In genomic region chr18:23172981-23173380, GRCh38 we compare ENCODE assay signal across 3 cellular contexts.
TF ChIP-seq lines count a peak whose summit lies in the region.

No MANE protein-coding gene starts in this region.

TF ChIP-seq in GM12891, 5 proteins besides CTCF, POLR2A, EP300 and RAD21:
- TF ChIP-seq POU2F2 (IDR thresholded peaks at IDR 0.05; ENCODE audit: low read depth, low read length) (no peak), POLR2AphosphoS5 (IDR thresholded peaks at IDR 0.05; ENCODE audit: low read depth, low read length) (0 out of 2 replicates have a peak, but pooled peaks have one; percentile 52)

TF ChIP-seq in IMR-90, 13 proteins besides CTCF, POLR2A, EP300 and RAD21:
- no peak for TF ChIP-seq ELK1 (IDR thresholded peaks at IDR 0.05; ENCODE audit: borderline replicate concordance, low read depth, low read length)
- no peak for TF ChIP-seq MAZ (IDR thresholded peaks at IDR 0.05; ENCODE audit: borderline replicate concordance, low read depth, low read length)
- TF ChIP-seq USF2 (IDR thresholded peaks at IDR 0.05; ENCODE audit: low read depth, low read length): no peak
- TF ChIP-seq FOS (IDR thresholded peaks at IDR 0.05; ENCODE audit: low read depth, low read length): no peak
- TF ChIP-seq RCOR1 (IDR thresholded peaks at IDR 0.05; ENCODE audit: insufficient replicate concordance, low read length): no peak
- TF ChIP-seq MXI1 (IDR thresholded peaks at IDR 0.05; ENCODE audit: borderline replicate concordance, low read depth, low read length): no peak
- TF ChIP-seq NFE2L2 (IDR thresholded peaks at IDR 0.05; ENCODE audit: low read depth, low read length): no peak
- TF ChIP-seq MAFK (IDR thresholded peaks at IDR 0.05; ENCODE audit: low read depth, low read length): no peak

TF ChIP-seq in K562, 482 proteins besides CTCF, POLR2A, EP300 and RAD21:
- peak; percentile 29 for TF ChIP-seq MEIS2 (IDR thresholded peaks at IDR 0.05; ENCODE audit: partially characterized antibody)
- TF ChIP-seq ZNF830 (CRISPR knock-in tag; IDR thresholded peaks at IDR 0.05): no peak
TF ChIP-seq in K562: peak in this region for 1.
